8 cellular contexts compared by ENCODE assay signal in genomic region chr1:62295921-62296451, GRCh38. TPM values are rescaled to one million over a fixed set of nuclear protein-coding genes. Genes with fewer than 3 reads are reported as not detected.
DNase-seq lines count a peak whose midpoint lies in the region; ATAC-seq and TF ChIP-seq lines count a peak whose summit lies in the region.
"Had no signal": no experiment of that assay in that cellular context is flagged by ENCODE, and none has a peak within 500 bp of the region (broad histone marks: within the 10 kb centered on the region; RNA-seq: fewer than 3 reads in every experiment).

No MANE protein-coding gene starts in this region.

- H3K27ac Mint-ChIP-seq in progenitor cell of endocrine pancreas (peak overlapping the region; percentile 17), Calu3 (ENCODE audit: unreplicated experiment) (no peak overlapping the region)

- TF ChIP-seq CTCF in progenitor cell of endocrine pancreas (IDR thresholded peaks at IDR 0.05; ENCODE audit: unreplicated experiment): no peak
- TF ChIP-seq CTCF in Calu3 (IDR thresholded peaks at IDR 0.05; ENCODE audit: unreplicated experiment): no peak

- intact Hi-C loops in Calu3 (cut with micrococcal nuclease; ENCODE audit: unreplicated experiment): loop anchor here (5.0 kb wide), 1 partner anchor 111 kb away; no protein-coding TSS in a partner anchor

- CTCF ChIA-PET in Calu3 (lab: Charles Lee): no interaction called here

- DNase-seq in amniotic epithelial cell (ENCODE audit: low read depth) (peak; percentile 28), progenitor cell of endocrine pancreas (ENCODE audit: low spot score, unreplicated experiment) (no peak), Calu3 (no peak), NCI-H2227 treated with DMSO at 0.1 percent for 48 hours (lab: John Stamatoyannopoulos, UW) (no peak)
- no peak for DNase-seq in activated CD4-positive, alpha-beta T cell treated with anti-CD3 and anti-CD28 coated beads for 4 hours

- H3K36me3 Mint-ChIP-seq in progenitor cell of endocrine pancreas (ENCODE audit: insufficient read depth) (no peaks in the 10 kb centered on the region), Calu3 (ENCODE audit: insufficient read depth, unreplicated experiment) (no peaks in the 10 kb centered on the region)

- ATAC-seq in GM19397 (IDR thresholded peaks at IDR 0.05; ENCODE audit: unreplicated experiment): peak; percentile 60
- ATAC-seq in HG03354 (IDR thresholded peaks at IDR 0.05; ENCODE audit: poor library complexity, severe bottlenecking, unreplicated experiment): peak; percentile 61
- ATAC-seq: K562 had no signal

- BruUV-seq in Calu3 (replicated peaks; lab: Mats Ljungman, UMichigan): no TSS peak

- H3K9me3 Mint-ChIP-seq in progenitor cell of endocrine pancreas (ENCODE audit: low read depth) (no peaks in the 10 kb centered on the region), Calu3 (ENCODE audit: low read depth, unreplicated experiment) (no peaks in the 10 kb centered on the region)

- H3K27me3 Mint-ChIP-seq in progenitor cell of endocrine pancreas (peaks cover 5% of the 10 kb centered on the region), Calu3 (ENCODE audit: unreplicated experiment) (peaks cover 56% of the 10 kb centered on the region)

- peaks cover 5% of the 10 kb centered on the region for H3K4me1 Mint-ChIP-seq in progenitor cell of endocrine pancreas (ENCODE audit: low read depth)
- H3K4me1 Mint-ChIP-seq in Calu3 (ENCODE audit: low read depth, unreplicated experiment): no peaks in the 10 kb centered on the region

- no peak overlapping the region for H3K4me3 Mint-ChIP-seq in progenitor cell of endocrine pancreas (ENCODE audit: low read depth)
- H3K4me3 Mint-ChIP-seq in Calu3 (ENCODE audit: low read depth, unreplicated experiment): no peak overlapping the region

RNA-seq across cellular contexts. Expression of gene KANK4, which starts 23.2 kb away (rescaled TPM):
- total RNA-seq in progenitor cell of endocrine pancreas (1.0 and 1.2 TPM in 2 replicates), Calu3 (2022) (not detected in 2 replicates)
- total RNA-seq: K562 had no signal
